In genomic region chr22:42270178-42270511, GRCh38 we compare ENCODE assay signal across 8 cellular contexts. TPM values are rescaled to one million over a fixed set of nuclear protein-coding genes. Genes with fewer than 3 reads are reported as not detected.
A peak's percentile ranks its signal among the peaks of the same experiment; 100 is the strongest.
DNase-seq lines count a peak whose midpoint lies in the region; ATAC-seq and TF ChIP-seq lines count a peak whose summit lies in the region.

No MANE protein-coding gene starts in this region.

- TF ChIP-seq CTCF in fibroblast of lung (conservative IDR thresholded peaks at IDR 0.05 in 1 of 2, IDR thresholded peaks at IDR 0.05 in 1 of 2; ENCODE audit: low read depth in 1 of 2, low read length in 2 of 2), result no peak

- H4K91ac ChIP-seq in neuronal stem cell (ENCODE audit: low read depth, low read length, poor library complexity), result no peak overlapping the region

- H3K4ac ChIP-seq in neuronal stem cell (ENCODE audit: low read length), result no peak overlapping the region

- peak overlapping the region; percentile 72 for H2AK5ac ChIP-seq in neuronal stem cell (ENCODE audit: low read depth, low read length)

- H2BK5ac ChIP-seq in neuronal stem cell (ENCODE audit: low read length), result peak overlapping the region; percentile 93

- ATAC-seq in HG03354 (IDR thresholded peaks at IDR 0.05; ENCODE audit: poor library complexity, severe bottlenecking, unreplicated experiment), result peak; percentile 49

- no peak overlapping the region for H3K4me2 ChIP-seq in fibroblast of lung (ENCODE audit: extremely low read depth, insufficient read depth, low read length)
- peak overlapping the region; percentile 93 for H3K4me2 ChIP-seq in neuronal stem cell (ENCODE audit: insufficient read depth, low read length, poor library complexity, severe bottlenecking)

- DNase-seq in ACHN, result peak; percentile 22
- DNase-seq in activated CD4-positive, CD25-positive, alpha-beta regulatory T cell treated with anti-CD3 and anti-CD28 coated beads, Interleukin-2, amount 50 U/mL, for 72 hours, result peak; percentile 61
- no peak for DNase-seq in fibroblast of lung (ENCODE audit: low read depth in 2 of 2)
- DNase-seq in neuronal stem cell (ENCODE audit: low spot score), result no peak
- DNase-seq in DMS153 (lab: John Stamatoyannopoulos, UW), result no peak
- no peak for DNase-seq in OCI-M2 (lab: John Stamatoyannopoulos, UW; ENCODE audit: unreplicated experiment)

- H3K27me3 ChIP-seq in fibroblast of lung (ENCODE audit: control insufficient read depth, insufficient read depth, low read length) (peaks cover 2% of the 10 kb centered on the region), neuronal stem cell (ENCODE audit: control insufficient read depth in 3 of 3, insufficient read depth in 3 of 3, low read depth in 1 of 3, low read length in 3 of 3) (no peaks in the 10 kb centered on the region)

- H3K4me3 ChIP-seq in fibroblast of lung (replicated peaks in 1 of 4; ENCODE audit: control extremely low read depth in 1 of 4, insufficient read depth in 1 of 4, low read depth in 3 of 4, low read length in 4 of 4) (peak overlapping the region; percentile 61 to 92 (median 88)), neuronal stem cell (ENCODE audit: low read length in 2 of 2) (peak overlapping the region; percentile 81 to 87)

- peak overlapping the region; percentile 16 for H2BK15ac ChIP-seq in neuronal stem cell (ENCODE audit: low read length)

- WGBS in neuronal stem cell (ENCODE audit: extremely low coverage in 2 of 2, insufficient read length in 2 of 2, insufficient replicate concordance in 1 of 2), 2 donors, result no CpG with 5 or more reads among the region's 37 CpGs

- no peak overlapping the region for H2AFZ ChIP-seq in fibroblast of lung (ENCODE audit: low read length)
- peak overlapping the region; percentile 85 for H2AFZ ChIP-seq in neuronal stem cell (ENCODE audit: low read length)

- H3K4me1 ChIP-seq in fibroblast of lung (ENCODE audit: control insufficient read depth, extremely low read depth, insufficient read depth, low read length) (peaks cover 4% of the 10 kb centered on the region), neuronal stem cell (ENCODE audit: control insufficient read depth in 2 of 2, insufficient read depth in 1 of 2, low read depth in 1 of 2, low read length in 2 of 2) (peaks cover 24 to 26% of the 10 kb centered on the region in 2 donors)

- no peaks in the 10 kb centered on the region for H4K20me1 ChIP-seq in fibroblast of lung (ENCODE audit: control insufficient read depth, extremely low read depth, insufficient read depth, low read length)

- no peaks in the 10 kb centered on the region for H3K9me3 ChIP-seq in fibroblast of lung (ENCODE audit: control insufficient read depth, insufficient read depth, low read depth, low read length)
- no peaks in the 10 kb centered on the region for H3K9me3 ChIP-seq in neuronal stem cell (replicated peaks in 1 of 2; ENCODE audit: control insufficient read depth in 2 of 2, insufficient read depth in 1 of 2, low read depth in 1 of 2, low read length in 2 of 2)

- H3K79me2 ChIP-seq in fibroblast of lung (ENCODE audit: control insufficient read depth, insufficient read depth, low read length), result peaks cover 42% of the 10 kb centered on the region

- no peak overlapping the region for H2BK12ac ChIP-seq in neuronal stem cell (ENCODE audit: low read length)

- no peak overlapping the region for H4K8ac ChIP-seq in neuronal stem cell (ENCODE audit: low read depth, low read length)

- no peak overlapping the region for H2BK120ac ChIP-seq in neuronal stem cell (ENCODE audit: low read depth, low read length)

- H3K36me3 ChIP-seq in fibroblast of lung (ENCODE audit: control insufficient read depth, insufficient read depth, low read length) (no peaks in the 10 kb centered on the region), neuronal stem cell (replicated peaks in 1 of 2; ENCODE audit: control insufficient read depth in 2 of 2, insufficient read depth in 2 of 2, low read length in 2 of 2) (no peaks in the 10 kb centered on the region)

- H3K9ac ChIP-seq in fibroblast of lung (ENCODE audit: insufficient read depth, low read length) (peak overlapping the region; percentile 74), neuronal stem cell (ENCODE audit: low read depth, low read length, poor library complexity) (peak overlapping the region; percentile 87)

- H3K79me1 ChIP-seq in neuronal stem cell (ENCODE audit: low read depth, low read length), result peaks cover 7% of the 10 kb centered on the region

- TF ChIP-seq POLR2A in GM19193 (IDR thresholded peaks at IDR 0.05; ENCODE audit: extremely low read depth, insufficient read depth, insufficient read length), result peak; percentile 27

- in situ Hi-C loops in ACHN (cut with HindIII; ENCODE audit: low pct_ligation_motif_present, low pct_unique_long_range_greater_than_20kb, low sequenced_read_pairs), result no loop called here

- peak overlapping the region; percentile 47 for H3K27ac ChIP-seq in fibroblast of lung (ENCODE audit: insufficient read depth, low read length)
- peak overlapping the region; percentile 80 for H3K27ac ChIP-seq in neuronal stem cell (replicated peaks; ENCODE audit: low read length)

- H3K14ac ChIP-seq in neuronal stem cell (ENCODE audit: low read length), result no peak overlapping the region

- H3K18ac ChIP-seq in neuronal stem cell (ENCODE audit: low read length), result peak overlapping the region; percentile 90

- peak overlapping the region; percentile 62 for H3K23ac ChIP-seq in neuronal stem cell (ENCODE audit: low read depth, low read length, poor library complexity)

RNA-seq across cellular contexts. Expression of gene TCF20, which starts 0.3 kb away (rescaled TPM):
- 21.3 and 25.4 TPM in 2 replicates for total RNA-seq in fibroblast of lung
- polyA plus RNA-seq in fibroblast of lung, result 11.8 and 12.0 TPM in 2 replicates
- polyA plus RNA-seq in fibroblast of lung (2012), result 8.3 and 9.9 TPM in 2 replicates
- 20.0 and 21.5 TPM in 2 replicates for polyA minus RNA-seq in fibroblast of lung (ENCODE audit: low replicate concordance)
- 18.5 TPM for polyA plus RNA-seq in neuronal stem cell (2013, experiment 1 of 2)
- 19.2 TPM for polyA plus RNA-seq in neuronal stem cell (2013, experiment 2 of 2)

Comparison
In these comparisons a context has a peak if more than half of its experiments do, and no peak if none do; other contexts are left out.
1. DNase-seq: peak in ACHN (single experiment) and activated CD4-positive, CD25-positive, alpha-beta regulatory T cell treated with anti-CD3 and anti-CD28 coated beads, Interleukin-2, amount 50 U/mL, for 72 hours (single experiment); none in fibroblast of lung (0 of 2), neuronal stem cell (single experiment), DMS153 (single experiment) and OCI-M2 (single experiment).